In genomic region chr21:45499201-45499750, GRCh38 we compare ENCODE assay signal across 19 cellular contexts. TPM values are rescaled to one million over a fixed set of nuclear protein-coding genes. Genes with fewer than 3 reads are reported as not detected.
DNase-seq lines count a peak whose midpoint lies in the region; ATAC-seq and TF ChIP-seq lines count a peak whose summit lies in the region.
"Had no signal": no experiment of that assay in that cellular context is flagged by ENCODE, and none has a peak within 500 bp of the region (broad histone marks: within the 10 kb centered on the region; RNA-seq: fewer than 3 reads in every experiment).

No MANE protein-coding gene starts in this region.

- H3K4me1 Mint-ChIP-seq in neural crest cell = peaks cover 4% of the 10 kb centered on the region
- H3K4me1 Mint-ChIP-seq in WTC11 = no peaks in the 10 kb centered on the region

- H3K27me3 Mint-ChIP-seq in neural crest cell (ENCODE audit: low read depth) = peaks cover 5% of the 10 kb centered on the region
- H3K27me3 Mint-ChIP-seq in WTC11 (ENCODE audit: low read depth) = no peaks in the 10 kb centered on the region

- DNase-seq in Right ventricle myocardium inferior (ENCODE audit: missing footprints) (peak; percentile 25), right atrium auricular region (ENCODE audit: low spot score) (no peak), heart left ventricle (peak in 4 of 5 donors; percentile 10 to 40 (median 18)), neural crest cell (ENCODE audit: low read depth, low spot score) (no peak), aorta (peak; percentile 36 to 71), WTC11 (ENCODE audit: low spot score) (no peak), NCI-H1436 treated with DMSO at 0.1 percent for 48 hours (lab: John Stamatoyannopoulos, UW) (no peak)
- DNase-seq: ACHN; activated CD4-positive, alpha-beta T cell treated with anti-CD3 and anti-CD28 coated beads, Interleukin-2, amount 50 U/mL, for 1 hour; activated naive CD4-positive, alpha-beta T cell treated with Interleukin-2 at 50 U/mL for 16 hours; activated T-cell treated with anti-CD3 and anti-CD28 coated beads for 4 hours; central memory CD4-positive, alpha-beta T cell; Kasumi-1; NCI-H2029 treated with DMSO at 0.1 percent for 48 hours; NCI-H345; NCI-H774; SHP77 treated with DMSO at 0.1 percent for 48 hours had no signal

- H3K4me3 Mint-ChIP-seq in neural crest cell = peak overlapping the region; percentile 40
- no peak overlapping the region for H3K4me3 Mint-ChIP-seq in WTC11

- H3K4me3 ChIP-seq in right atrium auricular region = no peak overlapping the region
- H3K4me3 ChIP-seq in heart left ventricle = no peak overlapping the region
- H3K4me3 ChIP-seq in aorta (ENCODE audit: low read length in 2 of 2) = no peak overlapping the region
- H3K4me3 ChIP-seq: BLaER1 treated with 17β-estradiol and CSF1 and Interleukin-3, amounts not matched to agents 10 nM and 100 nM had no signal

- H3K27me3 ChIP-seq in right atrium auricular region (no peaks in the 10 kb centered on the region), heart left ventricle (no peaks in the 10 kb centered on the region), aorta (ENCODE audit: control insufficient read depth in 1 of 2, insufficient read depth in 2 of 2, low read length in 1 of 2) (no peaks in the 10 kb centered on the region)
- H3K27me3 ChIP-seq: BLaER1 treated with 17β-estradiol and CSF1 and Interleukin-3, amounts not matched to agents 10 nM and 100 nM had no signal

- POLR2A ChIA-PET in WTC11 (lab: Charles Lee) = no interaction called here

- no peak for TF ChIP-seq POLR2A in heart left ventricle (IDR thresholded peaks at IDR 0.05)

- H3K9me3 ChIP-seq in right atrium auricular region = no peaks in the 10 kb centered on the region
- H3K9me3 ChIP-seq in heart left ventricle = no peaks in the 10 kb centered on the region
- H3K9me3 ChIP-seq in aorta (ENCODE audit: control insufficient read depth, low read length) = no peaks in the 10 kb centered on the region

- CTCF ChIA-PET in WTC11 (lab: Charles Lee) = no interaction called here

- 86 to 94% (median 91%) methylated on average over 23 to 25 of the region's 25 CpGs for WGBS in heart left ventricle, 4 donors
- WGBS in aorta, 2 donors = 85 to 86% methylated on average over 25 of the region's 25 CpGs

- no peak overlapping the region for H3K27ac ChIP-seq in right atrium auricular region
- no peak overlapping the region for H3K27ac ChIP-seq in heart left ventricle
- no peak overlapping the region for H3K27ac ChIP-seq in aorta (ENCODE audit: low read depth in 1 of 2, low read length in 2 of 2)
- H3K27ac ChIP-seq: BLaER1 treated with 17β-estradiol and CSF1 and Interleukin-3, amounts not matched to agents 10 nM and 100 nM had no signal

- H3K27ac Mint-ChIP-seq in neural crest cell (ENCODE audit: unreplicated experiment) = no peak overlapping the region
- no peak overlapping the region for H3K27ac Mint-ChIP-seq in WTC11

- intact Hi-C loops in Right ventricle myocardium inferior (cut with DNase I) (no loop called here), heart left ventricle (cut with DNase I) (no loop called here), aorta (cut with DNase I) (no loop called here)

- H3K4me1 ChIP-seq in right atrium auricular region = no peaks in the 10 kb centered on the region
- H3K4me1 ChIP-seq in heart left ventricle = no peaks in the 10 kb centered on the region
- no peaks in the 10 kb centered on the region for H3K4me1 ChIP-seq in aorta (ENCODE audit: control insufficient read depth in 1 of 2, insufficient read depth in 2 of 2, low read length in 2 of 2)

- TF ChIP-seq CTCF in right atrium auricular region (IDR thresholded peaks at IDR 0.05) (no peak), heart left ventricle (IDR thresholded peaks at IDR 0.05) (no peak), neural crest cell (conservative IDR thresholded peaks at IDR 0.05) (no peak), WTC11 (IDR thresholded peaks at IDR 0.05) (no peak)

- ATAC-seq in Right ventricle myocardium inferior (no peak), heart left ventricle (no peak), aorta (ENCODE audit: low FRiP score) (no peak), WTC11 (no peak), SK-N-SH treated with all-trans-retinoic acid at 6 μM for 48 hours (no peak)

- peaks cover 4% of the 10 kb centered on the region for H3K9me3 Mint-ChIP-seq in neural crest cell
- peaks cover 19% of the 10 kb centered on the region for H3K9me3 Mint-ChIP-seq in WTC11

- H3K36me3 ChIP-seq in right atrium auricular region (peaks cover 43% of the 10 kb centered on the region), heart left ventricle (peaks cover 0 to 54% (median 43%) of the 10 kb centered on the region in 9 donors), aorta (ENCODE audit: control insufficient read depth in 1 of 2, insufficient read depth in 2 of 2, low read length in 1 of 2) (peaks cover 0 to 3% of the 10 kb centered on the region in 2 donors)

- H3K36me3 Mint-ChIP-seq in neural crest cell (ENCODE audit: low read depth) = peaks cover 10% of the 10 kb centered on the region
- H3K36me3 Mint-ChIP-seq in WTC11 = peaks cover 47% of the 10 kb centered on the region

TF ChIP-seq in WTC11, 78 proteins besides CTCF, POLR2A, EP300 and RAD21 (continues in another document):
- TF ChIP-seq ZSCAN18 (CRISPR knock-in tag; IDR thresholded peaks at IDR 0.05) (no peak), TP53 (CRISPR knock-in tag; IDR thresholded peaks at IDR 0.05) (no peak), SMAD4 (CRISPR knock-in tag; IDR thresholded peaks at IDR 0.05) (no peak), CDX4 (CRISPR knock-in tag; IDR thresholded peaks at IDR 0.05; ENCODE audit: borderline replicate concordance) (no peak), NR1H2 (CRISPR knock-in tag; IDR thresholded peaks at IDR 0.05) (no peak)

TF ChIP-seq in SK-N-SH treated with all-trans-retinoic acid at 6 μM for 48 hours, 23 proteins besides CTCF, POLR2A, EP300 and RAD21 (continues in another document):
- no peak for TF ChIP-seq PATZ1 (CRISPR knock-in tag; IDR thresholded peaks at IDR 0.05; ENCODE audit: borderline replicate concordance)
- TF ChIP-seq ISL1 (CRISPR knock-in tag; IDR thresholded peaks at IDR 0.05) = no peak
- TF ChIP-seq SNAI2 (CRISPR knock-in tag; IDR thresholded peaks at IDR 0.05) = no peak
- no peak for TF ChIP-seq ARNTL (CRISPR knock-in tag; IDR thresholded peaks at IDR 0.05; ENCODE audit: borderline replicate concordance, low read depth)
- no peak for TF ChIP-seq ZNF565 (CRISPR knock-in tag; conservative IDR thresholded peaks at IDR 0.05; ENCODE audit: low read depth)
- TF ChIP-seq CREB5 (CRISPR knock-in tag; IDR thresholded peaks at IDR 0.05; ENCODE audit: low read depth) = no peak
- TF ChIP-seq TSHZ2 (CRISPR knock-in tag; IDR thresholded peaks at IDR 0.05) = no peak
- no peak for TF ChIP-seq ZNF70 (CRISPR knock-in tag; IDR thresholded peaks at IDR 0.05)
- TF ChIP-seq GLIS3 (CRISPR knock-in tag; IDR thresholded peaks at IDR 0.05) = no peak

RNA-seq across cellular contexts. Expression of gene SLC19A1, which starts 43.0 kb away (rescaled TPM):
- 8.2 TPM for total RNA-seq in Right ventricle myocardium inferior
- total RNA-seq in right atrium auricular region = 1 to 10 TPM; 2.2 to 5.3 TPM
- 1 to 10 TPM; 2.4 to 7.0 (median 3.0) TPM for total RNA-seq in heart left ventricle
- polyA plus RNA-seq in heart left ventricle = 1 to 10 TPM; 3.5 to 4.3 TPM
- 31.6 and 35.1 TPM in 2 replicates for total RNA-seq in neural crest cell
- total RNA-seq in aorta = 1 to 10 TPM; 6.2 to 8.4 TPM
- polyA plus RNA-seq in aorta = 10 to 100 TPM in 1 of 2 donors, 1 to 10 TPM in 1; 4.5 to 32.5 TPM
- 27.7 to 29.8 TPM (median 28.3 TPM) in 3 replicates for total RNA-seq in WTC11 (2021)

Comparison
In these comparisons a context has a peak if more than half of its experiments do, and no peak if none do; other contexts are left out.
1. DNase-seq: peak in Right ventricle myocardium inferior (single experiment), heart left ventricle (4 of 5) and aorta (2 of 2); none in right atrium auricular region (single experiment), neural crest cell (single experiment), WTC11 (single experiment) and NCI-H1436 treated with DMSO at 0.1 percent for 48 hours (single experiment).